In genomic region chr12:71478277-71478676, GRCh38 we compare ENCODE assay signal across 22 cellular contexts. TPM values are rescaled to one million over a fixed set of nuclear protein-coding genes. Genes with fewer than 3 reads are reported as not detected.
"Had no signal": no experiment of that assay in that cellular context is flagged by ENCODE, and none has a peak within 500 bp of the region (broad histone marks: within the 10 kb centered on the region; RNA-seq: fewer than 3 reads in every experiment).

No MANE protein-coding gene starts in this region.

- H3K9me3 ChIP-seq: prostate gland, right lobe of liver, testis, upper lobe of right lung had no signal

- DNase-seq: activated CD4-positive, alpha-beta memory T cell treated with anti-CD3 and anti-CD28 coated beads for 36 hours; activated CD8-positive, alpha-beta memory T cell treated with anti-CD3 and anti-CD28 coated beads, Interleukin-2, amount 10 ng/mL, durations not matched to agents 7 days and 5 days; activated naive CD4-positive, alpha-beta T cell treated with anti-CD3 and anti-CD28 coated beads for 36 hours; activated naive CD8-positive, alpha-beta T cell treated with anti-CD3 and anti-CD28 coated beads, Interleukin-2, amount 50 U/mL, for 24 hours; activated T-cell treated with anti-CD3 and anti-CD28 coated beads, Interleukin-2, amount 50 U/mL, for 1 hour; endodermal cell; erythroblast; glutamatergic neuron; left ventricle myocardium inferior; natural killer cell; right lobe of liver; stimulated activated naive CD8-positive, alpha-beta T cell treated with anti-CD3 and anti-CD28 coated beads, Interleukin-15, amount 100 ng/mL, for 72 hours; T-helper 1 cell; T1000; testis; upper lobe of right lung; WERI-Rb-1 had no signal

- H3K4me3 ChIP-seq: left ventricle myocardium inferior, prostate gland, right lobe of liver, testis, upper lobe of right lung had no signal

- H3K36me3 ChIP-seq: left ventricle myocardium inferior, prostate gland, right lobe of liver, upper lobe of right lung, WERI-Rb-1 had no signal

- H3K4me1 ChIP-seq: left ventricle myocardium inferior, prostate gland, right lobe of liver, testis, upper lobe of right lung had no signal

- H3K27me3 ChIP-seq: right lobe of liver, testis, upper lobe of right lung had no signal

- ATAC-seq: activated CD8-positive, alpha-beta memory T cell treated with anti-CD3 and anti-CD28 coated beads, Interleukin-2, amount 10 ng/mL, durations not matched to agents 7 days and 5 days; activated naive CD8-positive, alpha-beta T cell treated with anti-CD3 and anti-CD28 coated beads, Interleukin-2, amount 50 U/mL, for 24 hours; natural killer cell; right lobe of liver; stimulated activated naive CD8-positive, alpha-beta T cell treated with anti-CD3 and anti-CD28 coated beads, Interleukin-15, amount 100 ng/mL, for 72 hours; upper lobe of right lung had no signal

- H3K27ac ChIP-seq: left ventricle myocardium inferior, prostate gland, right lobe of liver, testis, upper lobe of right lung, WERI-Rb-1 had no signal

RNA-seq across cellular contexts. Expression of gene LGR5, which starts 38.7 kb away (rescaled TPM):
- total RNA-seq: activated CD4-positive, alpha-beta memory T cell treated with anti-CD3 and anti-CD28 coated beads for 36 hours; activated CD8-positive, alpha-beta memory T cell treated with anti-CD3 and anti-CD28 coated beads, Interleukin-2, amount 10 ng/mL, durations not matched to agents 7 days and 5 days; activated naive CD4-positive, alpha-beta T cell treated with anti-CD3 and anti-CD28 coated beads for 36 hours; activated T-helper 2 cell treated with anti-CD3 and anti-CD28 coated beads, Interferon-gamma antibody, Interleukin-2, Interleukin-4, amounts not matched to agents 10 μg/mL and 5 μg/mL and 100 μg/mL, durations not matched to agents 14 hours and 24 hours and 36 hours; bronchial epithelial cell; dermis microvascular lymphatic vessel endothelial cell; kidney epithelial cell; left ventricle myocardium inferior; natural killer cell had no signal
